8 cellular contexts compared by ENCODE assay signal in genomic region chr7:144854839-144855424, GRCh38. TPM values are rescaled to one million over a fixed set of nuclear protein-coding genes. Genes with fewer than 3 reads are reported as not detected.
DNase-seq lines count a peak whose midpoint lies in the region; ATAC-seq and TF ChIP-seq lines count a peak whose summit lies in the region.

No MANE protein-coding gene starts in this region.

- H4K20me1 ChIP-seq in KMS-11 (ENCODE audit: insufficient read depth), result no peaks in the 10 kb centered on the region

- no peak overlapping the region for H3K27ac Mint-ChIP-seq in activated T-helper 17 cell treated with anti-CD3 and anti-CD28 coated beads, Interleukin-2, amount 50 U/mL, for 72 hours

- no peaks in the 10 kb centered on the region for H3K27me3 ChIP-seq in KMS-11 (ENCODE audit: insufficient read depth, low read depth)
- no peaks in the 10 kb centered on the region for H3K27me3 ChIP-seq in left lung

- DNase-seq in D341Med (ENCODE audit: low spot score), result peak; percentile 61
- peak; percentile 46 for DNase-seq in SW480 (ENCODE audit: low spot score)
- no peak for DNase-seq in left lung
- no peak for DNase-seq in T-helper 9 cell

- no peak overlapping the region for H2AFZ ChIP-seq in KMS-11 (ENCODE audit: low read depth)

- H3K4me2 ChIP-seq in KMS-11, result no peak overlapping the region

- TF ChIP-seq CTCF in KMS-11 (conservative IDR thresholded peaks at IDR 0.05; ENCODE audit: low read depth, low read length), result peak; percentile 78
- TF ChIP-seq CTCF in left lung (IDR thresholded peaks at IDR 0.05), result peak; percentile 36 to 42

- H3K36me3 ChIP-seq in KMS-11 (ENCODE audit: insufficient read depth) (no peaks in the 10 kb centered on the region), left lung (no peaks in the 10 kb centered on the region)

- ATAC-seq in left lung, result peak; percentile 48
- ATAC-seq in HG02642 (IDR thresholded peaks at IDR 0.05; ENCODE audit: poor library complexity, unreplicated experiment), result no peak
- ATAC-seq in activated T-helper 17 cell treated with anti-CD3 and anti-CD28 coated beads, Interleukin-2, amount 50 U/mL, for 72 hours (replicated peaks), result no peak
- no peak for ATAC-seq in HG02678 (IDR thresholded peaks at IDR 0.05; ENCODE audit: unreplicated experiment)

- no peak overlapping the region for H3K4me3 Mint-ChIP-seq in activated T-helper 17 cell treated with anti-CD3 and anti-CD28 coated beads, Interleukin-2, amount 50 U/mL, for 72 hours

- H3K79me2 ChIP-seq in KMS-11 (ENCODE audit: insufficient read depth, low read depth), result no peaks in the 10 kb centered on the region

- H3K36me3 Mint-ChIP-seq in activated T-helper 17 cell treated with anti-CD3 and anti-CD28 coated beads, Interleukin-2, amount 50 U/mL, for 72 hours (ENCODE audit: low read depth), result no peaks in the 10 kb centered on the region

- H3K4me3 ChIP-seq in KMS-11 (IDR thresholded peaks at IDR 0.05; ENCODE audit: insufficient read depth, low read depth, low read length) (no peak overlapping the region), left lung (no peak overlapping the region)

- no peaks in the 10 kb centered on the region for H3K27me3 Mint-ChIP-seq in activated T-helper 17 cell treated with anti-CD3 and anti-CD28 coated beads, Interleukin-2, amount 50 U/mL, for 72 hours

- H3K4me1 ChIP-seq in KMS-11 (ENCODE audit: low read depth, poor library complexity, severe bottlenecking), result no peaks in the 10 kb centered on the region
- no peaks in the 10 kb centered on the region for H3K4me1 ChIP-seq in left lung

- H3K27ac ChIP-seq in KMS-11 (no peak overlapping the region), left lung (no peak overlapping the region)

- no peaks in the 10 kb centered on the region for H3K9me3 ChIP-seq in left lung

- no peaks in the 10 kb centered on the region for H3K9me3 Mint-ChIP-seq in activated T-helper 17 cell treated with anti-CD3 and anti-CD28 coated beads, Interleukin-2, amount 50 U/mL, for 72 hours

- no peaks in the 10 kb centered on the region for H3K4me1 Mint-ChIP-seq in activated T-helper 17 cell treated with anti-CD3 and anti-CD28 coated beads, Interleukin-2, amount 50 U/mL, for 72 hours

- intact Hi-C loops in left lung (cut with DNase I), result no loop called here

- no peak overlapping the region for H3K9ac ChIP-seq in KMS-11

RNA-seq across cellular contexts. Expression of gene TPK1, which starts 19.1 kb away (rescaled TPM):
- 10 to 100 TPM in 1 of 2 donors, 1 to 10 TPM in 1; 9.3 to 15.5 TPM for total RNA-seq in left lung
- total RNA-seq in activated T-helper 17 cell treated with anti-CD3 and anti-CD28 coated beads, Interleukin-2, amount 50 U/mL, for 72 hours, result 10 to 100 TPM; 19.9 to 20.6 TPM

Comparison
In these comparisons a context has a peak if more than half of its experiments do, and no peak if none do; other contexts are left out.
1. DNase-seq: peak in D341Med (single experiment) and SW480 (single experiment); none in left lung (0 of 2) and T-helper 9 cell (single experiment).